Comparison of ENCODE assay signal across 1 cellular context in the genomic region with DNA sequence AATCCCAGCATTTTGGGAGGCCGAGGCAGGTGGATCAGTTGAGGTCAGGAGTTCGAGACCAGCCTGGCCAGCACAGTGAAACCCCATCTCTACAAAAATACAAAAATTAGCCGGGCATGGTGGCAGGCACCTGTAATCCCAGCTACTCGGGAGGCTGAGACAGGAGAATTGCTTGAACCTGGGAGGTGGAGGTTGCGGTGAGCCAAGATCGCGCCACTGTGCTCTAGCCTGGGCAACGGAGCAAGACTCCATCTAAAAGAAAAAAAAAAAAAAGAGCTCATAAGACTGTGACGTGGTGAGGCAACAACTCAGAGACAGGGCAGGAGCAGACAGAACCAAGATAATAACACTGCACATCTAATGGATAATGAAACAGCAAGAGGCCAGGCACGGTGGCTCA.
A peak's percentile ranks its signal among the peaks of the same experiment; 100 is the strongest.
TF ChIP-seq lines count a peak whose summit lies in the region.

No MANE protein-coding gene starts in this region.

TF ChIP-seq in HEK293, 187 proteins besides CTCF, POLR2A, EP300 and RAD21:
- TF ChIP-seq ZNF121 (tag by site-specific recombination; IDR thresholded peaks at IDR 0.05): peak; percentile 90
